In the genomic region with DNA sequence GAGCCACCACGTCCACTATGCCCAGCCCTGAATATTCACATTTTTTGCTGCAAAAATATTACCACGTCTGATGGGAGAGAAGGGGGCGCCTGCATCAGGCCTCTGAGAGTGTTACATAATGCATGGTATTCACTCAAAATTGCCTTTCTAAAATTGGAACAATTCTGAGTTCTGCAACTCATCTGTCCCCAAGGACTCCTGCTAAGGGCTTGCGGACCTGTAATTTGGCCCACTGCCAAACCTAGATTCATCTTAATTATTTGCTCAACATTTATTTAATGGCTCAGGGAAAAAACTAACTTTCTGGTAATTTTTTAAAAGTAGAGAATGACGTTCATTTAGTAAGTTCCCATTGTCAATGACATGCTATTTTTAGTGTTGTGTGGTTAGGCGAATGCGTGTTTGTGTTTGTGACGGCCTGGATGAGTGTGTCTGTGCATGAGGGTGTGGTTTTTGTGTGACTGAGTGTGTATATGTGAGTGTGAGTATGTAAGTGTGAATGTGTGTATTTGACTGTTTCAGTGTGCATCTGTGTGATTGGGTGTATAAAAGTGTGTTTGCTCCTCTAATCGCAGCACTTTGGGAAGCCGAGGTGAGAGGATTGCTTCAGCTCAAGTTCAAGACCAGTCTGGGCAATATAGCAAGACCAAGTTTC, we compare ENCODE assay signal across 18 cellular contexts. TPM values are rescaled to one million over a fixed set of nuclear protein-coding genes. Genes with fewer than 3 reads are reported as not detected.
"Had no signal": no experiment of that assay in that cellular context is flagged by ENCODE, and none has a peak within 500 bp of the region (broad histone marks: within the 10 kb centered on the region; RNA-seq: fewer than 3 reads in every experiment).

No MANE protein-coding gene starts in this region.

- H3K27ac ChIP-seq: brain microvascular endothelial cell, esophagus squamous epithelium, foreskin keratinocyte, psoas muscle, right lobe of liver, transverse colon had no signal

- ATAC-seq: foreskin keratinocyte; stimulated activated naive CD8-positive, alpha-beta T cell treated with anti-CD3 and anti-CD28 coated beads, Interleukin-15, Interleukin-2, amounts not matched to agents 100 U/mL and 50 U/mL, for 24 hours had no signal

- H3K27ac Mint-ChIP-seq: activated B cell treated with CpG ODN at 0.5 μM for 24 hours; activated CD8-positive, alpha-beta T cell treated with anti-CD3 and anti-CD28 coated beads for 36 hours; activated naive CD8-positive, alpha-beta T cell had no signal

- H3K9me3 Mint-ChIP-seq: activated B cell treated with CpG ODN at 0.5 μM for 24 hours; activated CD8-positive, alpha-beta T cell treated with anti-CD3 and anti-CD28 coated beads for 36 hours; activated T-cell treated with anti-CD3 and anti-CD28 coated beads, Interleukin-2, amount 50 U/mL, for 4 hours; nephron had no signal

- H3K36me3 ChIP-seq: brain microvascular endothelial cell, esophagus squamous epithelium, right lobe of liver, transverse colon had no signal

- H3K4me2 ChIP-seq: smooth muscle cell had no signal

- H3K4me1 ChIP-seq: foreskin keratinocyte, psoas muscle, right lobe of liver, transverse colon had no signal

- H3K27me3 ChIP-seq: brain microvascular endothelial cell, esophagus squamous epithelium, foreskin keratinocyte, right lobe of liver, transverse colon had no signal

- DNase-seq: activated B cell treated with CpG ODN at 0.5 μM for 24 hours; activated effector memory CD4-positive, alpha-beta T cell treated with anti-CD3 and anti-CD28 coated beads, Interleukin-2, amount 50 U/mL, for 16 hours; cortex of kidney; effector CD8-positive, alpha-beta T cell; esophagus squamous epithelium; glutamatergic neuron; psoas muscle; right lobe of liver; transverse colon had no signal

- H3K4me3 ChIP-seq: esophagus squamous epithelium, psoas muscle, right lobe of liver, smooth muscle cell, transverse colon had no signal

- H3K27me3 Mint-ChIP-seq: activated B cell treated with CpG ODN at 0.5 μM for 24 hours; activated CD8-positive, alpha-beta T cell treated with anti-CD3 and anti-CD28 coated beads for 36 hours; activated naive CD8-positive, alpha-beta T cell had no signal

- H3K4me3 Mint-ChIP-seq: activated B cell treated with CpG ODN at 0.5 μM for 24 hours; activated CD8-positive, alpha-beta T cell treated with anti-CD3 and anti-CD28 coated beads for 36 hours; activated naive CD8-positive, alpha-beta T cell; activated T-cell treated with anti-CD3 and anti-CD28 coated beads, Interleukin-2, amount 50 U/mL, for 4 hours; nephron had no signal

- H3K9me3 ChIP-seq: esophagus squamous epithelium, psoas muscle, right lobe of liver, transverse colon had no signal

RNA-seq across cellular contexts. Expression of a gene that starts 26.1 kb away (rescaled TPM):
- polyA plus RNA-seq: foreskin keratinocyte had no signal

RNA-seq across cellular contexts. Expression of a gene that starts 48.4 kb away (rescaled TPM):
- total RNA-seq: activated T-cell treated with anti-CD3 and anti-CD28 coated beads, Interleukin-2, amount 50 U/mL, for 4 hours; endothelial cell of umbilical vein; foreskin keratinocyte had no signal
- polyA plus RNA-seq: endothelial cell of umbilical vein, foreskin keratinocyte, smooth muscle cell had no signal
